In genomic region chr6:144344651-144345050, GRCh38 we compare ENCODE assay signal across 9 cellular contexts. TPM values are rescaled to one million over a fixed set of nuclear protein-coding genes. Genes with fewer than 3 reads are reported as not detected.
A peak's percentile ranks its signal among the peaks of the same experiment; 100 is the strongest.
DNase-seq lines count a peak whose midpoint lies in the region; ATAC-seq, FAIRE-seq and TF ChIP-seq lines count a peak whose summit lies in the region.
"Had no signal": no experiment of that assay in that cellular context is flagged by ENCODE, and none has a peak within 500 bp of the region (broad histone marks: within the 10 kb centered on the region; RNA-seq: fewer than 3 reads in every experiment).

No MANE protein-coding gene starts in this region.

- H2AFZ ChIP-seq in Karpas-422 (ENCODE audit: low read length) = peak overlapping the region; percentile 95

- H3K4me2 ChIP-seq in Karpas-422 (ENCODE audit: low read depth, low read length, poor library complexity, severe bottlenecking) = peak overlapping the region; percentile 68

- DNase-seq in Karpas-422 (peak; percentile 60), left lung (no peak), inferior parietal cortex (ENCODE audit: extremely low spot score) (no peak), aorta (no peak), frontal cortex (ENCODE audit: low spot score in 2 of 2) (no peak), mesenteric fat pad (ENCODE audit: low spot score) (no peak)

- H3K9ac ChIP-seq in Karpas-422 (ENCODE audit: low read length) = peak overlapping the region; percentile 56

- H4K20me1 ChIP-seq in Karpas-422 (ENCODE audit: insufficient read depth, low read depth, low read length) = no peaks in the 10 kb centered on the region

- FAIRE-seq in frontal cortex (lab: Jason Lieb, UNC) = no peak

- H3K9me3 ChIP-seq in Karpas-422 (ENCODE audit: low read length) = no peaks in the 10 kb centered on the region
- H3K9me3 ChIP-seq in left lung = no peaks in the 10 kb centered on the region
- H3K9me3 ChIP-seq in aorta (ENCODE audit: control insufficient read depth, low read length) = no peaks in the 10 kb centered on the region

- no peak for TF ChIP-seq CTCF in left lung (IDR thresholded peaks at IDR 0.05)

- H3K4me3 ChIP-seq in GM08714 (ENCODE audit: low read length) (peak overlapping the region; percentile 94), Karpas-422 (ENCODE audit: low read length) (peak overlapping the region; percentile 63), left lung (peak overlapping the region in 1 of 2 donors; percentile 34), aorta (ENCODE audit: low read length in 2 of 2) (no peak overlapping the region)

- H3K27ac ChIP-seq in Karpas-422 (ENCODE audit: low read length) (peak overlapping the region; percentile 18; the same call in 1 of the 2 replicates), left lung (peak overlapping the region; percentile 41 to 80), aorta (ENCODE audit: low read depth in 1 of 2, low read length in 2 of 2) (no peak overlapping the region)

- H3K4me1 ChIP-seq in Karpas-422 (ENCODE audit: low read length) (peaks cover 37% of the 10 kb centered on the region), left lung (peaks cover 50 to 100% of the 10 kb centered on the region in 2 donors), aorta (ENCODE audit: control insufficient read depth in 1 of 2, insufficient read depth in 2 of 2, low read length in 2 of 2) (peaks cover 3 to 5% of the 10 kb centered on the region in 2 donors)

- intact Hi-C loops in left lung (cut with DNase I) = no loop called here
- intact Hi-C loops in aorta (cut with DNase I) = no loop called here

- no peaks in the 10 kb centered on the region for H3K36me3 ChIP-seq in Karpas-422 (ENCODE audit: insufficient read depth, low read length)
- no peaks in the 10 kb centered on the region for H3K36me3 ChIP-seq in left lung
- H3K36me3 ChIP-seq in aorta (ENCODE audit: control insufficient read depth in 1 of 2, insufficient read depth in 2 of 2, low read length in 1 of 2) = no peaks in the 10 kb centered on the region

- ATAC-seq in GM21390 (IDR thresholded peaks at IDR 0.05; ENCODE audit: unreplicated experiment) (peak; percentile 41), left lung (no peak), aorta (ENCODE audit: low FRiP score) (no peak)
- ATAC-seq: HCT116 had no signal

- 82 to 88% methylated on average over 5 of the region's 5 CpGs for WGBS in aorta, 2 donors

- H3K27me3 ChIP-seq in Karpas-422 (ENCODE audit: low read length) = no peaks in the 10 kb centered on the region
- H3K27me3 ChIP-seq in left lung = no peaks in the 10 kb centered on the region
- H3K27me3 ChIP-seq in aorta (ENCODE audit: control insufficient read depth in 1 of 2, insufficient read depth in 2 of 2, low read length in 1 of 2) = no peaks in the 10 kb centered on the region

- no peaks in the 10 kb centered on the region for H3K9me2 ChIP-seq in Karpas-422 (replicated peaks; ENCODE audit: insufficient read depth, low read length)

- H3K79me2 ChIP-seq in Karpas-422 (ENCODE audit: low read length) = no peaks in the 10 kb centered on the region

RNA-seq across cellular contexts. Expression of gene UTRN, which starts 59.5 kb away (rescaled TPM):
- 9.2 and 10.7 TPM in 2 replicates for total RNA-seq in Karpas-422 (2014; rRNA removed; shearing (Covaris generic); ENCODE audit: low replicate concordance)
- total RNA-seq in left lung = 100 to 1,000 TPM; 238 to 253 TPM
- 100 to 1,000 TPM; 238 to 259 TPM for total RNA-seq in aorta
- 10 to 100 TPM; 11.5 to 20.1 TPM for polyA plus RNA-seq in aorta
- 33.8 TPM for total RNA-seq in frontal cortex
- total RNA-seq in mesenteric fat pad = 193 TPM

Comparison
In these comparisons a context has a peak if more than half of its experiments do, and no peak if none do; other contexts are left out.
1. H3K4me3 ChIP-seq: peak in GM08714 (single experiment) and Karpas-422 (single experiment); none in aorta (0 of 2).
2. H3K27ac ChIP-seq: peak in Karpas-422 (single experiment) and left lung (2 of 2); none in aorta (0 of 2).